13 cellular contexts compared by ENCODE assay signal in the genomic region with DNA sequence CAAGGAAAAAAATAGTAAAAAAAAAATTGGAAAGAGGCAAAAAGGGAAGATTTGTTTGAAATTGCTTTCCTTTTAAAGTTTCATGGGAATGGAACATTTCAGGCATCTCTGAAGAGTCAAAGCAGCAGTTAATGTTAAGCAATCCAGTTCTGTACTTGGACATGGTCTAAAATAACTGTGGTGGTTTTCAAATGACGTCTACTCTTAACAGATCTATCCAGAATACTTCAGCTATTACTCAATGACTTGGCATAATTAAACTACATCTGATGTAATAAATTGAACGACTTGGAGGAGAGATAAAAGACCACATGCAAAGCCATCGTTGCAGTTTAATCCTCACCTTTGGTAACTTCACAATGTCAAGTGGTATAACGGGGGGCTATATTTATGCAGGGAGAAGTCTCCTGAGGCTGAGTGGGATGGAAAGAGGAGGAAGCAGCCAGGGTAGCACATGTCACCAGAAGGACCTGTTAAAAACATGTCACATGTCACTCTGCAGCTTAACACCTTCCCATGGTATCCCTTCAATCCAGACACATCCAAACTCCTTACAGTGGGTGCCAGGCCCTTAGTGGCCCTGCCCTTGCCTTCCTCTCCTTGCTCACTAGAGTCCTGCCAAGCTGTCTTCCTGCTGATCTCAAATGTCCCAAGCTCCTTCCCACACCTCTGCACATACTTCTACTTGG.
A peak's percentile ranks its signal among the peaks of the same experiment; 100 is the strongest.
DNase-seq lines count a peak whose midpoint lies in the region; ATAC-seq and TF ChIP-seq lines count a peak whose summit lies in the region.
"Had no signal": no experiment of that assay in that cellular context is flagged by ENCODE, and none has a peak within 500 bp of the region (broad histone marks: within the 10 kb centered on the region; RNA-seq: fewer than 3 reads in every experiment).

No MANE protein-coding gene starts in this region.

- no peak for TF ChIP-seq POLR2A in gastroesophageal sphincter (IDR thresholded peaks at IDR 0.05)

- H3K9me3 ChIP-seq in gastroesophageal sphincter, result no peaks in the 10 kb centered on the region
- H3K9me3 ChIP-seq: ascending aorta, Caco-2 had no signal

- 32 to 36% methylated on average over 4 of the region's 4 CpGs for whole genome bisulfite sequencing in gastroesophageal sphincter (ENCODE audit: low coverage in 1 of 2), 2 donors

- POLR2A ChIA-PET in activated CD4-positive, alpha-beta T cell treated with anti-CD3 and anti-CD28 coated beads for 36 hours (lab: Charles Lee), result no interaction called here

- peak; percentile 13 for DNase-seq in GF-D8 (lab: John Stamatoyannopoulos, UW)
- DNase-seq in sciatic nerve (ENCODE audit: low spot score), result no peak
- no peak for DNase-seq in activated CD8-positive, alpha-beta memory T cell treated with anti-CD3 and anti-CD28 coated beads, Interleukin-2, amount 50 U/mL, for 48 hours
- no peak for DNase-seq in activated CD4-positive, alpha-beta T cell treated with anti-CD3 and anti-CD28 coated beads for 36 hours
- DNase-seq: activated CD8-positive, alpha-beta memory T cell treated with anti-CD3 and anti-CD28 coated beads, Interleukin-2, amount 10 ng/mL, durations not matched to agents 7 days and 5 days; Caco-2; Karpas-422; stimulated activated naive CD8-positive, alpha-beta T cell treated with anti-CD3 and anti-CD28 coated beads, Interleukin-15, Interleukin-2, amounts not matched to agents 100 U/mL and 50 U/mL, for 24 hours had no signal

- H3K4me3 Mint-ChIP-seq in activated CD4-positive, alpha-beta T cell treated with anti-CD3 and anti-CD28 coated beads for 36 hours, result no peak overlapping the region
- H3K4me3 Mint-ChIP-seq: activated CD8-positive, alpha-beta memory T cell treated with anti-CD3 and anti-CD28 coated beads, Interleukin-2, amount 10 ng/mL, durations not matched to agents 7 days and 5 days had no signal

- H3K4me1 ChIP-seq in gastroesophageal sphincter, result peaks cover 0 to 4% (median 0%) of the 10 kb centered on the region in 3 donors
- H3K4me1 ChIP-seq: ascending aorta, Caco-2 had no signal

- no peak for TF ChIP-seq CTCF in gastroesophageal sphincter (IDR thresholded peaks at IDR 0.05)

- H3K27ac ChIP-seq in gastroesophageal sphincter, result no peak overlapping the region
- H3K27ac ChIP-seq: ascending aorta had no signal

- no peaks in the 10 kb centered on the region for H3K4me1 Mint-ChIP-seq in activated CD4-positive, alpha-beta T cell treated with anti-CD3 and anti-CD28 coated beads for 36 hours
- H3K4me1 Mint-ChIP-seq: activated CD8-positive, alpha-beta memory T cell treated with anti-CD3 and anti-CD28 coated beads, Interleukin-2, amount 10 ng/mL, durations not matched to agents 7 days and 5 days had no signal

- no peaks in the 10 kb centered on the region for H3K36me3 ChIP-seq in gastroesophageal sphincter
- H3K36me3 ChIP-seq: ascending aorta had no signal

- H3K36me3 Mint-ChIP-seq in activated CD4-positive, alpha-beta T cell treated with anti-CD3 and anti-CD28 coated beads for 36 hours (ENCODE audit: low read depth), result no peaks in the 10 kb centered on the region
- H3K36me3 Mint-ChIP-seq: activated CD8-positive, alpha-beta memory T cell treated with anti-CD3 and anti-CD28 coated beads, Interleukin-2, amount 10 ng/mL, durations not matched to agents 7 days and 5 days had no signal

- no peak overlapping the region for H3K4me3 ChIP-seq in gastroesophageal sphincter
- H3K4me3 ChIP-seq: ascending aorta had no signal

- peak; percentile 92 for ATAC-seq in SK-N-SH treated with all-trans-retinoic acid at 6 μM for 48 hours
- ATAC-seq in gastroesophageal sphincter, result peak; percentile 95
- ATAC-seq in sciatic nerve, result peak; percentile 98
- ATAC-seq in GM21786 (IDR thresholded peaks at IDR 0.05; ENCODE audit: unreplicated experiment), result no peak
- ATAC-seq in GM21390 (IDR thresholded peaks at IDR 0.05; ENCODE audit: unreplicated experiment), result no peak
- no peak for ATAC-seq in activated CD4-positive, alpha-beta T cell treated with anti-CD3 and anti-CD28 coated beads for 36 hours
- ATAC-seq: activated CD8-positive, alpha-beta memory T cell treated with anti-CD3 and anti-CD28 coated beads, Interleukin-2, amount 10 ng/mL, durations not matched to agents 7 days and 5 days; stimulated activated naive CD8-positive, alpha-beta T cell treated with anti-CD3 and anti-CD28 coated beads, Interleukin-15, Interleukin-2, amounts not matched to agents 100 U/mL and 50 U/mL, for 24 hours had no signal

- intact Hi-C loops in sciatic nerve (cut with DNase I), result no loop called here
- intact Hi-C loops in activated CD4-positive, alpha-beta T cell treated with anti-CD3 and anti-CD28 coated beads for 36 hours (cut with DNase I, micrococcal nuclease), result no loop called here

- H3K27me3 Mint-ChIP-seq in activated CD4-positive, alpha-beta T cell treated with anti-CD3 and anti-CD28 coated beads for 36 hours, result peaks cover 4% of the 10 kb centered on the region
- H3K27me3 Mint-ChIP-seq: activated CD8-positive, alpha-beta memory T cell treated with anti-CD3 and anti-CD28 coated beads, Interleukin-2, amount 10 ng/mL, durations not matched to agents 7 days and 5 days had no signal

- H3K27ac Mint-ChIP-seq in activated CD4-positive, alpha-beta T cell treated with anti-CD3 and anti-CD28 coated beads for 36 hours, result no peak overlapping the region
- H3K27ac Mint-ChIP-seq: activated CD8-positive, alpha-beta memory T cell treated with anti-CD3 and anti-CD28 coated beads, Interleukin-2, amount 10 ng/mL, durations not matched to agents 7 days and 5 days had no signal

- no peaks in the 10 kb centered on the region for H3K27me3 ChIP-seq in gastroesophageal sphincter
- H3K27me3 ChIP-seq: ascending aorta had no signal

- no peaks in the 10 kb centered on the region for H3K9me3 Mint-ChIP-seq in activated CD4-positive, alpha-beta T cell treated with anti-CD3 and anti-CD28 coated beads for 36 hours (ENCODE audit: low read depth)

- CTCF ChIA-PET in activated CD4-positive, alpha-beta T cell treated with anti-CD3 and anti-CD28 coated beads for 36 hours (lab: Charles Lee), result no interaction called here

- no peak for TF ChIP-seq EP300 in gastroesophageal sphincter (IDR thresholded peaks at IDR 0.05)

TF ChIP-seq in SK-N-SH treated with all-trans-retinoic acid at 6 μM for 48 hours, 23 proteins besides CTCF, POLR2A, EP300 and RAD21 (continues in another document):
- no peak for TF ChIP-seq PATZ1 (CRISPR knock-in tag; IDR thresholded peaks at IDR 0.05; ENCODE audit: borderline replicate concordance)
- TF ChIP-seq ZFP30 (CRISPR knock-in tag; IDR thresholded peaks at IDR 0.05), result no peak
- peak; percentile 70 for TF ChIP-seq ISL1 (CRISPR knock-in tag; IDR thresholded peaks at IDR 0.05)
- TF ChIP-seq CSDC2 (CRISPR knock-in tag; IDR thresholded peaks at IDR 0.05), result no peak
- no peak for TF ChIP-seq SNAI2 (CRISPR knock-in tag; IDR thresholded peaks at IDR 0.05)
- no peak for TF ChIP-seq ARNTL (CRISPR knock-in tag; IDR thresholded peaks at IDR 0.05; ENCODE audit: borderline replicate concordance, low read depth)
- TF ChIP-seq ZNF565 (CRISPR knock-in tag; conservative IDR thresholded peaks at IDR 0.05; ENCODE audit: low read depth), result no peak
- TF ChIP-seq BACH2 (CRISPR knock-in tag; IDR thresholded peaks at IDR 0.05; ENCODE audit: borderline replicate concordance), result no peak
- no peak for TF ChIP-seq RARB (CRISPR knock-in tag; IDR thresholded peaks at IDR 0.05)
- TF ChIP-seq ZFP3 (CRISPR knock-in tag; IDR thresholded peaks at IDR 0.05), result no peak
- no peak for TF ChIP-seq ZNF8 (CRISPR knock-in tag; IDR thresholded peaks at IDR 0.05)
- TF ChIP-seq ZC3H10 (CRISPR knock-in tag; IDR thresholded peaks at IDR 0.05), result no peak
- no peak for TF ChIP-seq ESRRG (CRISPR knock-in tag; IDR thresholded peaks at IDR 0.05)
- TF ChIP-seq PPARA (CRISPR knock-in tag; IDR thresholded peaks at IDR 0.05; ENCODE audit: borderline replicate concordance), result no peak
- no peak for TF ChIP-seq OSR1 (CRISPR knock-in tag; IDR thresholded peaks at IDR 0.05)
- no peak for TF ChIP-seq POU6F1 (CRISPR knock-in tag; IDR thresholded peaks at IDR 0.05; ENCODE audit: borderline replicate concordance, low read depth)
- TF ChIP-seq TOX (CRISPR knock-in tag; IDR thresholded peaks at IDR 0.05; ENCODE audit: borderline replicate concordance), result peak; percentile 46; the same call in 1 of the 2 replicates

Comparison
In these comparisons a context has a peak if more than half of its experiments do, and no peak if none do; other contexts are left out.
1. ATAC-seq: peak in SK-N-SH treated with all-trans-retinoic acid at 6 μM for 48 hours (single experiment), gastroesophageal sphincter (single experiment) and sciatic nerve (single experiment); none in GM21786 (single experiment), GM21390 (single experiment) and activated CD4-positive, alpha-beta T cell treated with anti-CD3 and anti-CD28 coated beads for 36 hours (single experiment).